Comparison of ENCODE assay signal across 25 cellular contexts in the genomic region with DNA sequence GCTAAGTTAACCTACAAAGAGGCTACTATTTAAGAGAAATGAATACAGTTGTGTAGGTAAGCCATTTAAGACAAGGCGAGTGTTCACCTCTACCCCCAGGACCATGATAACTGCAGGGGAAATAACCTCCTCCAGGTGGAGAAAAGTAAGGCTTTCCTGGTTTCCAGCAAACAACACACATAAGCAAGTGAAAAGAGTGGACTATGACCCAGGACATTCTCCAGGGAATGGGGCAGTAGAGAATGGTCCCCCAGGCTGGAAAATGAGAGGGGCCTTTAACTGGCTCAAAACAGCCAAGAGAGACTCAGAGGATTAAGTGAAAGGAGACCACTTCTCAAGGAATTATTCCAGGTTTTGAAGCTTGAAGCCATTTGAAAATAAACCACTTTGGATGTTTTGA.
"Had no signal": no experiment of that assay in that cellular context is flagged by ENCODE, and none has a peak within 500 bp of the region (broad histone marks: within the 10 kb centered on the region; RNA-seq: fewer than 3 reads in every experiment).

No MANE protein-coding gene starts in this region.

- H3K27me3 ChIP-seq: colonic mucosa, dorsolateral prefrontal cortex, heart left ventricle, left lung, spleen, suprapubic skin, tibial artery had no signal

- H3K27me3 Mint-ChIP-seq: effector memory CD8-positive, alpha-beta T cell; natural killer cell treated with Interleukin-12 subunit alpha and Interleukin-12 subunit beta and Interleukin-15 and Interleukin-18, amount 100 ng/mL, for 72 hours had no signal

- H3K4me1 ChIP-seq: colonic mucosa, left lung, suprapubic skin had no signal

- H3K36me3 ChIP-seq: colonic mucosa, left lung, tibial artery had no signal

- ATAC-seq: activated CD4-positive, CD25-positive, alpha-beta regulatory T cell treated with anti-CD3 and anti-CD28 coated beads, Interleukin-2, amount 50 U/mL, for 24 hours; activated naive CD4-positive, alpha-beta T cell treated with anti-CD3 and anti-CD28 coated beads, Interleukin-2, amount 50 U/mL, for 72 hours; effector memory CD8-positive, alpha-beta T cell; esophagus mucosa; left lung; natural killer cell treated with Interleukin-12 subunit alpha and Interleukin-12 subunit beta and Interleukin-15 and Interleukin-18, amount 100 ng/mL, for 72 hours; right cardiac atrium had no signal

- H3K36me3 Mint-ChIP-seq: natural killer cell treated with Interleukin-12 subunit alpha and Interleukin-12 subunit beta and Interleukin-15 and Interleukin-18, amount 100 ng/mL, for 72 hours had no signal

- H3K9me3 Mint-ChIP-seq: activated naive CD4-positive, alpha-beta T cell treated with anti-CD3 and anti-CD28 coated beads, Interleukin-2, amount 50 U/mL, for 72 hours; effector memory CD8-positive, alpha-beta T cell; natural killer cell treated with Interleukin-12 subunit alpha and Interleukin-12 subunit beta and Interleukin-15 and Interleukin-18, amount 100 ng/mL, for 72 hours had no signal

- DNase-seq: activated CD4-positive, alpha-beta T cell treated with anti-CD3 and anti-CD28 coated beads for 48 hours; activated CD4-positive, alpha-beta T cell treated with anti-CD3 and anti-CD28 coated beads, Interleukin-2, amount 50 U/mL, for 48 hours; activated CD8-positive, alpha-beta memory T cell treated with anti-CD3 and anti-CD28 coated beads for 24 hours; activated gamma-delta T cell treated with Interleukin-2 at 50 U/mL for 16 hours; activated T-cell treated with anti-CD3 and anti-CD28 coated beads, Interleukin-2, amount 50 U/mL, for 1 hour; cerebellar nuclear complex; colonic mucosa; dorsolateral prefrontal cortex; effector memory CD8-positive, alpha-beta T cell; foreskin fibroblast; heart left ventricle; left lung; mesendoderm; right cardiac atrium; spleen; stimulated activated naive CD4-positive, alpha-beta T cell; T-helper 1 cell; tibial artery had no signal

- H3K4me3 Mint-ChIP-seq: effector memory CD8-positive, alpha-beta T cell; natural killer cell treated with Interleukin-12 subunit alpha and Interleukin-12 subunit beta and Interleukin-15 and Interleukin-18, amount 100 ng/mL, for 72 hours had no signal

- H3K27ac ChIP-seq: colonic mucosa, heart left ventricle, left lung, spleen, suprapubic skin, tibial artery, VCaP had no signal

- H3K27ac Mint-ChIP-seq: activated naive CD4-positive, alpha-beta T cell treated with anti-CD3 and anti-CD28 coated beads, Interleukin-2, amount 50 U/mL, for 72 hours; natural killer cell treated with Interleukin-12 subunit alpha and Interleukin-12 subunit beta and Interleukin-15 and Interleukin-18, amount 100 ng/mL, for 72 hours had no signal

- H3K9me3 ChIP-seq: colonic mucosa, heart left ventricle, left lung, spleen, suprapubic skin, tibial artery had no signal

- H3K4me3 ChIP-seq: colonic mucosa, dorsolateral prefrontal cortex, heart left ventricle, left lung, lung, spleen, suprapubic skin, tibial artery had no signal
